In genomic region chr2:70368545-70368944, GRCh38 we compare ENCODE assay signal across 23 cellular contexts.
"Had no signal": no experiment of that assay in that cellular context is flagged by ENCODE, and none has a peak within 500 bp of the region (broad histone marks: within the 10 kb centered on the region; RNA-seq: fewer than 3 reads in every experiment).

No MANE protein-coding gene starts in this region.

- ATAC-seq: effector memory CD8-positive, alpha-beta T cell; heart right ventricle; left lobe of liver; naive thymus-derived CD4-positive, alpha-beta T cell; stimulated activated naive B cell treated with anti-CD40 and anti-IgM and Interleukin-4, amounts not matched to agents 10 μg/mL and 1 μg/mL and 100 μg/mL, for 72 hours had no signal

- H3K4me1 Mint-ChIP-seq: memory B cell; nephron; stimulated activated naive B cell treated with anti-CD40 and anti-IgM and Interleukin-4, amounts not matched to agents 10 μg/mL and 1 μg/mL and 100 μg/mL, for 72 hours had no signal

- H3K36me3 Mint-ChIP-seq: memory B cell, neural progenitor cell had no signal

- DNase-seq: cortex of kidney; effector memory CD8-positive, alpha-beta T cell; foreskin melanocyte; glutamatergic neuron; heart right ventricle; hippocampal formation; naive thymus-derived CD4-positive, alpha-beta T cell; right lobe of liver; small intestine; stimulated activated CD4-positive, alpha-beta T cell treated with anti-CD3 and anti-CD28 coated beads, Interleukin-15, amount 100 ng/mL, for 24 hours; stimulated activated CD4-positive, alpha-beta T cell treated with anti-CD3 and anti-CD28 coated beads, Interleukin-2, amount 100 ng/mL, for 48 hours; stimulated activated naive B cell treated with anti-CD40 and anti-IgM and Interleukin-4, amounts not matched to agents 10 μg/mL and 1 μg/mL and 100 μg/mL, for 72 hours had no signal

- H3K4me3 Mint-ChIP-seq: effector memory CD8-positive, alpha-beta T cell; memory B cell; naive thymus-derived CD4-positive, alpha-beta T cell; nephron; neural progenitor cell; stimulated activated naive B cell treated with anti-CD40 and anti-IgM and Interleukin-4, amounts not matched to agents 10 μg/mL and 1 μg/mL and 100 μg/mL, for 72 hours; stimulated activated naive CD8-positive, alpha-beta T cell treated with anti-CD3 and anti-CD28 coated beads, Interleukin-15, Interleukin-2, amounts not matched to agents 100 ng/mL and 50 ng/mL, for 24 hours had no signal

- H3K9me3 Mint-ChIP-seq: effector memory CD8-positive, alpha-beta T cell; nephron; neural progenitor cell had no signal

- H3K27ac Mint-ChIP-seq: effector memory CD8-positive, alpha-beta T cell; memory B cell; naive thymus-derived CD4-positive, alpha-beta T cell; nephron; neural progenitor cell; progenitor cell of endocrine pancreas; stimulated activated naive B cell treated with anti-CD40 and anti-IgM and Interleukin-4, amounts not matched to agents 10 μg/mL and 1 μg/mL and 100 μg/mL, for 72 hours; stimulated activated naive CD8-positive, alpha-beta T cell treated with anti-CD3 and anti-CD28 coated beads, Interleukin-15, Interleukin-2, amounts not matched to agents 100 ng/mL and 50 ng/mL, for 24 hours had no signal

- H3K27me3 Mint-ChIP-seq: stimulated activated naive CD8-positive, alpha-beta T cell treated with anti-CD3 and anti-CD28 coated beads, Interleukin-15, Interleukin-2, amounts not matched to agents 100 ng/mL and 50 ng/mL, for 24 hours had no signal

- H3K27ac ChIP-seq: esophagus muscularis mucosa, heart right ventricle, neural progenitor cell, parathyroid adenoma, right lobe of liver, thoracic aorta, tibial nerve, vagina had no signal
